Comparison of ENCODE assay signal across 1 cellular context in genomic region chr2:70551156-70551555, GRCh38.
TF ChIP-seq lines count a peak whose summit lies in the region.

No MANE protein-coding gene starts in this region.

TF ChIP-seq in HepG2, 621 proteins besides CTCF, POLR2A, EP300 and RAD21:
- TF ChIP-seq ZNF629 (CRISPR knock-in tag; conservative IDR thresholded peaks at IDR 0.05), result peak; percentile 73
- TF ChIP-seq FOXO1 (CRISPR knock-in tag; IDR thresholded peaks at IDR 0.05), result no peak
- TF ChIP-seq SP5 (CRISPR knock-in tag; IDR thresholded peaks at IDR 0.05; ENCODE audit: borderline replicate concordance, low read depth), result no peak
- no peak for TF ChIP-seq TBX3 (IDR thresholded peaks at IDR 0.05; ENCODE audit: borderline replicate concordance)
TF ChIP-seq in HepG2: peak in this region for 1.
